In genomic region chr15:51121118-51121517, GRCh38 we compare ENCODE assay signal across 8 cellular contexts. TPM values are rescaled to one million over a fixed set of nuclear protein-coding genes. Genes with fewer than 3 reads are reported as not detected.
DNase-seq lines count a peak whose midpoint lies in the region; ATAC-seq and TF ChIP-seq lines count a peak whose summit lies in the region.

No MANE protein-coding gene starts in this region.

- H3K9me3 Mint-ChIP-seq in naive thymus-derived CD4-positive, alpha-beta T cell = peaks cover 0 to 19% (median 5%) of the 10 kb centered on the region in 11 donors

- peak overlapping the region; percentile 39 for H3K4me2 ChIP-seq in mammary epithelial cell (ENCODE audit: insufficient read depth, low read depth, low read length)

- dilution Hi-C loops in mammary epithelial cell (cut with HindIII; ENCODE audit: low sequenced_read_pairs) = no loop called here

- peaks cover 0 to 3% (median 0%) of the 10 kb centered on the region in 7 donors for H3K4me1 Mint-ChIP-seq in naive thymus-derived CD4-positive, alpha-beta T cell

- H3K79me2 ChIP-seq in mammary epithelial cell (ENCODE audit: insufficient read depth, low read length) = no peaks in the 10 kb centered on the region

- TF ChIP-seq POLR2A in prostate gland (IDR thresholded peaks at IDR 0.05) = no peak

- in situ Hi-C loops in mammary epithelial cell (cut with MboI; ENCODE audit: low sequenced_read_pairs in 2 of 2) = no loop called here

- ATAC-seq in naive thymus-derived CD4-positive, alpha-beta T cell = peak; percentile 86
- ATAC-seq in HG02870 (IDR thresholded peaks at IDR 0.05; ENCODE audit: unreplicated experiment) (no peak), HG02610 (IDR thresholded peaks at IDR 0.05; ENCODE audit: unreplicated experiment) (no peak), HG03159 (IDR thresholded peaks at IDR 0.05; ENCODE audit: unreplicated experiment) (no peak)

- H4K20me1 ChIP-seq in mammary epithelial cell (ENCODE audit: insufficient read depth, low read length) = no peaks in the 10 kb centered on the region

- no peaks in the 10 kb centered on the region for H3K36me3 ChIP-seq in mammary epithelial cell (ENCODE audit: insufficient read depth, low read length)
- no peaks in the 10 kb centered on the region for H3K36me3 ChIP-seq in naive thymus-derived CD4-positive, alpha-beta T cell (ENCODE audit: control insufficient read depth in 2 of 3, insufficient read depth in 3 of 3, low read length in 3 of 3)
- H3K36me3 ChIP-seq in prostate gland = no peaks in the 10 kb centered on the region

- CTCF ChIA-PET in mammary epithelial cell (lab: Charles Lee; ENCODE audit: low non-redundant PET) = interaction anchor here (0.6 kb wide), 2 partner anchors 12 to 42 kb away, joined by 3 read pairs; no protein-coding TSS in a partner anchor
- CTCF ChIA-PET in naive thymus-derived CD4-positive, alpha-beta T cell (lab: Charles Lee) = no interaction called here

- peaks cover 25 to 37% (median 30%) of the 10 kb centered on the region in 5 donors for H3K27me3 Mint-ChIP-seq in naive thymus-derived CD4-positive, alpha-beta T cell

- 58% methylated on average over 2 of the region's 2 CpGs for WGBS in mammary epithelial cell (ENCODE audit: low coverage, missing lambda C conversion rate)
- 52% methylated on average over 2 of the region's 2 CpGs for WGBS in prostate gland

- H3K4me3 Mint-ChIP-seq in naive thymus-derived CD4-positive, alpha-beta T cell = no peak overlapping the region

- H3K4me1 ChIP-seq in mammary epithelial cell (ENCODE audit: insufficient read depth, low read length) (peaks cover 16% of the 10 kb centered on the region), prostate gland (replicated peaks) (no peaks in the 10 kb centered on the region)
- H3K4me1 ChIP-seq in naive thymus-derived CD4-positive, alpha-beta T cell (ENCODE audit: control insufficient read depth in 2 of 2, insufficient read depth in 2 of 2, low read length in 2 of 2) = no peaks in the 10 kb centered on the region

- intact Hi-C loops in mammary epithelial cell (cut with micrococcal nuclease) = loop anchor here (5.0 to 10.0 kb wide), 2 partner anchors 119 to 176 kb away; no protein-coding TSS in a partner anchor
- intact Hi-C loops in naive thymus-derived CD4-positive, alpha-beta T cell (cut with micrococcal nuclease) = no loop called here
- intact Hi-C loops in prostate gland (cut with DNase I) = no loop called here

- TF ChIP-seq CTCF in mammary epithelial cell (conservative IDR thresholded peaks at IDR 0.05 in 1 of 2, IDR thresholded peaks at IDR 0.05 in 1 of 2; ENCODE audit: extremely low read depth in 1 of 2, insufficient read depth in 1 of 2, low read depth in 1 of 2, low read length in 2 of 2) = peak in 1 of 2 donors; percentile 10
- TF ChIP-seq CTCF in prostate gland (IDR thresholded peaks at IDR 0.05) = no peak

- peaks cover 0 to 5% (median 0%) of the 10 kb centered on the region in 5 donors for H3K36me3 Mint-ChIP-seq in naive thymus-derived CD4-positive, alpha-beta T cell

- no TSS peak for BruUV-seq in mammary epithelial cell (replicated peaks; lab: Mats Ljungman, UMichigan)

- POLR2A ChIA-PET in naive thymus-derived CD4-positive, alpha-beta T cell (lab: Charles Lee) = no interaction called here

- H3K27me3 ChIP-seq in mammary epithelial cell (ENCODE audit: insufficient read depth, low read length) (no peaks in the 10 kb centered on the region), prostate gland (replicated peaks; ENCODE audit: insufficient read depth) (no peaks in the 10 kb centered on the region)
- peaks cover 0 to 4% of the 10 kb centered on the region in 2 donors for H3K27me3 ChIP-seq in naive thymus-derived CD4-positive, alpha-beta T cell (ENCODE audit: control insufficient read depth in 2 of 2, insufficient read depth in 2 of 2, low read length in 2 of 2)

- no peak overlapping the region for H3K27ac Mint-ChIP-seq in naive thymus-derived CD4-positive, alpha-beta T cell

- no peak overlapping the region for H3K4me3 ChIP-seq in mammary epithelial cell (replicated peaks in 1 of 3; ENCODE audit: insufficient read depth in 1 of 3, low read depth in 2 of 3, low read length in 3 of 3)
- no peak overlapping the region for H3K4me3 ChIP-seq in naive thymus-derived CD4-positive, alpha-beta T cell (ENCODE audit: low read length)
- no peak overlapping the region for H3K4me3 ChIP-seq in prostate gland

- H3K9me3 ChIP-seq in mammary epithelial cell (replicated peaks; ENCODE audit: insufficient read depth, low read length) = peaks cover 3% of the 10 kb centered on the region
- no peaks in the 10 kb centered on the region for H3K9me3 ChIP-seq in naive thymus-derived CD4-positive, alpha-beta T cell (ENCODE audit: control insufficient read depth in 2 of 3, low read length in 3 of 3)
- no peaks in the 10 kb centered on the region for H3K9me3 ChIP-seq in prostate gland

- H3K27ac ChIP-seq in mammary epithelial cell (ENCODE audit: insufficient read depth, low read depth, low read length) (peak overlapping the region; percentile 55), prostate gland (no peak overlapping the region)
- H3K27ac ChIP-seq in naive thymus-derived CD4-positive, alpha-beta T cell (ENCODE audit: low read depth, low read length) = no peak overlapping the region

- peak overlapping the region; percentile 8 for H2AFZ ChIP-seq in mammary epithelial cell (ENCODE audit: low read depth, low read length)

- H3K9ac ChIP-seq in mammary epithelial cell (ENCODE audit: insufficient read depth, low read length) = no peak overlapping the region

- DNase-seq in ELF-1 (ENCODE audit: low read depth, low spot score) (peak; percentile 13), MV-4-11 (lab: John Stamatoyannopoulos, UW) (peak; percentile 75), mammary epithelial cell (peak; percentile 96), prostate gland (ENCODE audit: low spot score) (no peak)
- no peak for DNase-seq in naive thymus-derived CD4-positive, alpha-beta T cell

RNA-seq across cellular contexts. Expression of gene TNFAIP8L3, which starts 26.4 kb away (rescaled TPM):
- total RNA-seq in mammary epithelial cell (1 to 10 TPM; 6.5 to 9.7 TPM), prostate gland (1 to 10 TPM in 1 of 2 donors, under 1 TPM in 1; 0.87 to 3.5 TPM)
- 2.7 TPM for polyA plus RNA-seq in mammary epithelial cell
- polyA minus RNA-seq in mammary epithelial cell = 14.6 TPM
- total RNA-seq in naive thymus-derived CD4-positive, alpha-beta T cell = not detected
- not detected for polyA plus RNA-seq in naive thymus-derived CD4-positive, alpha-beta T cell

Comparison
In these comparisons a context has a peak if more than half of its experiments do, and no peak if none do; other contexts are left out.
1. DNase-seq: peak in ELF-1 (single experiment), MV-4-11 (single experiment) and mammary epithelial cell (single experiment); none in naive thymus-derived CD4-positive, alpha-beta T cell (0 of 9) and prostate gland (single experiment).